ENCODE assay signal across 22 cellular contexts in the genomic region with DNA sequence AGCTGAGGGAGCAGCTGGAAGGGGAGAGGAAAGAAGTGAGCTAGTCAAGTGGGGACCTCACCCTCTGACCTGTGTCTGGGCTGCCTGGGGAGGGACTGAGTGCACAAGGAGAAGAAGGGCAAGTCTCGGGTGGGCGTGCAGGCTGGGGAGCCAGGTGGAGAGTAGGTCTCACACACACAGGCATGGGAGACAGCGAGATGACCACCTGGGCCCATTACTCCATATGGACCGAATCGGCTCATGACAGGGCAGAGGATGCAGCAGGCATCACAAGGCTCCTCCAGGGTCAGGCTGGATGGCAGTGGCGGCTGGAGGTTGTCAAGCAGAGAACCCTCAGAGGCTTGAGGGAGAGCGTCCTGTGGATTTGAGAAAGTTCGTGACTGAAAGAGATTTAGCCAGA.
"Had no signal": no experiment of that assay in that cellular context is flagged by ENCODE, and none has a peak within 500 bp of the region (broad histone marks: within the 10 kb centered on the region; RNA-seq: fewer than 3 reads in every experiment).

No MANE protein-coding gene starts in this region.

- H3K27ac Mint-ChIP-seq: activated T-cell treated with anti-CD3 and anti-CD28 coated beads, Interleukin-2, amount 50 U/mL, for 72 hours; activated T-helper 2 cell treated with anti-CD3 and anti-CD28 coated beads, Interferon-gamma antibody, Interleukin-2, Interleukin-4, amounts not matched to agents 10 μg/mL and 5 μg/mL and 100 μg/mL, durations not matched to agents 14 hours and 24 hours and 36 hours; T-helper 1 cell treated with Interleukin-12 subunit alpha and Interleukin-12 subunit beta and Interleukin-4 antibody, amounts not matched to agents 30 μg/mL and 1 μg/mL, for 36 hours had no signal

- H3K9me3 Mint-ChIP-seq: activated T-cell treated with anti-CD3 and anti-CD28 coated beads, Interleukin-2, amount 50 U/mL, for 72 hours; activated T-helper 2 cell treated with anti-CD3 and anti-CD28 coated beads, Interferon-gamma antibody, Interleukin-2, Interleukin-4, amounts not matched to agents 10 μg/mL and 5 μg/mL and 100 μg/mL, durations not matched to agents 14 hours and 24 hours and 36 hours; T-helper 1 cell treated with Interleukin-12 subunit alpha and Interleukin-12 subunit beta and Interleukin-4 antibody, amounts not matched to agents 30 μg/mL and 1 μg/mL, for 36 hours had no signal

- DNase-seq: activated CD4-positive, alpha-beta T cell treated with anti-CD3 and anti-CD28 coated beads for 48 hours; activated CD4-positive, alpha-beta T cell treated with anti-CD3 and anti-CD28 coated beads, Interleukin-2, amount 50 U/mL, for 4 hours; activated CD4-positive, CD25-positive, alpha-beta regulatory T cell treated with anti-CD3 and anti-CD28 coated beads, Interleukin-2, amount 50 U/mL, for 72 hours; activated CD8-positive, alpha-beta memory T cell treated with anti-CD3 and anti-CD28 coated beads for 24 hours; activated naive CD4-positive, alpha-beta T cell treated with anti-CD3 and anti-CD28 coated beads, Interleukin-2, amount 50 U/mL, for 16 hours; activated T-cell treated with anti-CD3 and anti-CD28 coated beads, Interleukin-2, amount 50 U/mL, for 72 hours; amniotic stem cell; body of pancreas; Karpas-422; MM.1S; NCI-H1105; NCI-H1436; NCI-H1694 treated with DMSO at 0.1 percent for 48 hours; NCI-H2029 treated with DMSO at 0.1 percent for 48 hours; NCI-H446; NCI-H524; Peyer's patch; SHP77 had no signal

- H3K4me3 Mint-ChIP-seq: activated T-cell treated with anti-CD3 and anti-CD28 coated beads, Interleukin-2, amount 50 U/mL, for 72 hours; T-helper 1 cell treated with Interleukin-12 subunit alpha and Interleukin-12 subunit beta and Interleukin-4 antibody, amounts not matched to agents 30 μg/mL and 1 μg/mL, for 36 hours had no signal

- ATAC-seq: activated T-cell treated with anti-CD3 and anti-CD28 coated beads, Interleukin-2, amount 50 U/mL, for 72 hours; body of pancreas; K562; SK-N-SH treated with all-trans-retinoic acid at 6 μM for 48 hours had no signal
